In genomic region chr15:66923438-66923881, GRCh38 we compare ENCODE assay signal across 8 cellular contexts.
A peak's percentile ranks its signal among the peaks of the same experiment; 100 is the strongest.
DNase-seq lines count a peak whose midpoint lies in the region; ATAC-seq and TF ChIP-seq lines count a peak whose summit lies in the region.

No MANE protein-coding gene starts in this region.

- no peaks in the 10 kb centered on the region for H3K27me3 ChIP-seq in BE2C

- DNase-seq in BE2C (peak; percentile 63), KBM-7 (peak; percentile 64), iPS DF 19.7 (ENCODE audit: low read depth, low spot score) (peak; percentile 60), NCI-H2227 treated with DMSO at 0.1 percent for 48 hours (lab: John Stamatoyannopoulos, UW) (no peak), NOMO-1 treated with dmso at 0.1 percent for 144 hours (lab: John Stamatoyannopoulos, UW; ENCODE audit: unreplicated experiment) (no peak)
- peak; percentile 65 for DNase-seq in activated CD8-positive, alpha-beta memory T cell treated with anti-CD3 and anti-CD28 coated beads, Interleukin-2, amount 50 U/mL, for 48 hours
- DNase-seq in stimulated activated naive CD8-positive, alpha-beta T cell treated with anti-CD3 and anti-CD28 coated beads, Interleukin-15, amount 100 ng/mL, for 72 hours: peak; percentile 22 to 34

- H3K27ac Mint-ChIP-seq in stimulated activated naive CD8-positive, alpha-beta T cell treated with anti-CD3 and anti-CD28 coated beads, Interleukin-15, amount 100 ng/mL, for 72 hours: peak overlapping the region in 1 of 2 donors; percentile 30

- in situ Hi-C loops in KBM-7 (cut with MboI; ENCODE audit: low pct_unique_long_range_greater_than_20kb, low sequenced_read_pairs): no loop called here

- peaks cover 54% of the 10 kb centered on the region for H3K27me3 Mint-ChIP-seq in stimulated activated naive CD8-positive, alpha-beta T cell treated with anti-CD3 and anti-CD28 coated beads, Interleukin-15, amount 100 ng/mL, for 72 hours

- peaks cover 10% of the 10 kb centered on the region for H3K4me1 Mint-ChIP-seq in stimulated activated naive CD8-positive, alpha-beta T cell treated with anti-CD3 and anti-CD28 coated beads, Interleukin-15, amount 100 ng/mL, for 72 hours

- H3K9me3 Mint-ChIP-seq in stimulated activated naive CD8-positive, alpha-beta T cell treated with anti-CD3 and anti-CD28 coated beads, Interleukin-15, amount 100 ng/mL, for 72 hours: peaks cover 0 to 17% of the 10 kb centered on the region in 2 donors

- ATAC-seq in stimulated activated naive CD8-positive, alpha-beta T cell treated with anti-CD3 and anti-CD28 coated beads, Interleukin-15, amount 100 ng/mL, for 72 hours: peak; percentile 77
- no peak for ATAC-seq in GM18858 (IDR thresholded peaks at IDR 0.05; ENCODE audit: unreplicated experiment)

- TF ChIP-seq CTCF in BE2C (IDR thresholded peaks at IDR 0.05; ENCODE audit: low read depth, low read length): peak; percentile 81

- no peak overlapping the region for H3K4me3 Mint-ChIP-seq in stimulated activated naive CD8-positive, alpha-beta T cell treated with anti-CD3 and anti-CD28 coated beads, Interleukin-15, amount 100 ng/mL, for 72 hours

- H3K36me3 ChIP-seq in BE2C: no peaks in the 10 kb centered on the region

- H3K4me3 ChIP-seq in BE2C (ENCODE audit: low read depth, low read length): no peak overlapping the region

- no peaks in the 10 kb centered on the region for H3K4me1 ChIP-seq in BE2C

- H3K9me3 ChIP-seq in BE2C: peaks cover 4% of the 10 kb centered on the region; the same call in 1 of the 2 replicates

Comparison
In these comparisons a context has a peak if more than half of its experiments do, and no peak if none do; other contexts are left out.
1. DNase-seq: peak in BE2C (single experiment), KBM-7 (single experiment), activated CD8-positive, alpha-beta memory T cell treated with anti-CD3 and anti-CD28 coated beads, Interleukin-2, amount 50 U/mL, for 48 hours (single experiment), iPS DF 19.7 (single experiment) and stimulated activated naive CD8-positive, alpha-beta T cell treated with anti-CD3 and anti-CD28 coated beads, Interleukin-15, amount 100 ng/mL, for 72 hours (2 of 2); none in NCI-H2227 treated with DMSO at 0.1 percent for 48 hours (single experiment) and NOMO-1 treated with dmso at 0.1 percent for 144 hours (single experiment).